ENCODE assay signal across 8 cellular contexts in the genomic region with DNA sequence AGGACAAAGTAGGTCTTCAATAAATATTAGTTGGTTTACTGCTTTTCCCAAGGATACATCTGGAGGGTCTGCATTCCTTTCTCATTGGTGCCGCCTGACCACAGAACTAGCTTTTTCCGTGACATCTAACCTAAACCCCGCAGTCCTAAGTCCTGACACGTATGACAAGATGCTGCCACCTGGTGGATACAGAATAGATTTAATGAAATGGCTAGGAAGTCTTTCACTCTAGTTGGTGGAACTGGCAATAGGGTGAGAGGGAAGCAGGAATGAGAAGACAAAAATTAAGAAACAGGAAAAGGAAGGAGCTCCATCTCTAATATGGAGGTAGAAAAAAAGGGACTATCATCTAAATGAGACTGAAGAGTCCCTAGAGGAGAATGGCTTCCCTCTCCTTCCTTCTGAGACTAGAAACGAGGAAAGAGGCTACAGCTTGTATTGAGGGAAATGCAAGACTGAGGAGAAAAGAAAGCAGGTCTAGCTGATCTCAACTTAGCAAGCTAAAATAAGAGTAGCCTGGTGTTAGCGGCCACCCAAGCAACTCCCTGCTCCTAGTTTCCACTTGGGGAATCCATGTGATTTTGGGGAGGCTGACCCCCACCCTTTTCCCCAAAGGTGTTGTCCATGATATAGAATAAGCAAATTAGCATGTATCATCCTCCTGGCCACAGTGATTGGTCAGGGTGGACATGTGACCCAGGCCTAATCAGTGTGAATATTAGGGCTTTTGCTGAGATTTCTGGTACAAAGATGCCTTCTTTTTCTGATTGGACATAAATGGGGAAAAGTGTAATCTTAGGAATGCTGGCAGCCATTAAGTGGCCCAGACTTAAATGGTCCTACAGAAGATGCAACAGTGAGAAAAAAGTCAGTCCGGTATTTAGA. TPM values are rescaled to one million over a fixed set of nuclear protein-coding genes. Genes with fewer than 3 reads are reported as not detected.
DNase-seq lines count a peak whose midpoint lies in the region; ATAC-seq and TF ChIP-seq lines count a peak whose summit lies in the region.

No MANE protein-coding gene starts in this region.

- H3K4me3 ChIP-seq in AG04450 (ENCODE audit: low read depth, low read length): no peak overlapping the region
- H3K4me3 ChIP-seq in SJCRH30: no peak overlapping the region
- no peak overlapping the region for H3K4me3 ChIP-seq in heart left ventricle

- no peaks in the 10 kb centered on the region for H3K9me3 ChIP-seq in AG04450 (ENCODE audit: control insufficient read depth, insufficient read depth, low read length)
- H3K9me3 ChIP-seq in SJCRH30 (replicated peaks): no peaks in the 10 kb centered on the region
- H3K9me3 ChIP-seq in heart left ventricle: no peaks in the 10 kb centered on the region

- peak; percentile 72 for DNase-seq in AG04450 (ENCODE audit: low read depth, low spot score)
- DNase-seq in NCI-H1048 (lab: John Stamatoyannopoulos, UW): peak; percentile 41
- peak; percentile 65 to 91 for DNase-seq in SJCRH30
- peak; percentile 74 for DNase-seq in amniotic epithelial cell (ENCODE audit: low read depth)
- DNase-seq in heart left ventricle: peak in 3 of 5 donors; percentile 33 to 61 (median 43)
- peak; percentile 57 for DNase-seq in pulmonary artery endothelial cell (ENCODE audit: low read depth, low spot score)

- 29 to 33% (median 31%) methylated on average over 7 of the region's 7 CpGs for WGBS in heart left ventricle, 4 donors

- CTCF ChIA-PET in AG04450 (lab: Charles Lee): interaction anchor here (0.5 to 5.6 kb wide), 46 partner anchors 9 to 851 kb away, joined by 3 to 427 read pairs (median 4); partner anchors contain the start of genes GABPB2, PI4KB, PIP5K1A and PSMB4

- TF ChIP-seq POLR2A in heart left ventricle (IDR thresholded peaks at IDR 0.05): no peak

- intact Hi-C loops in heart left ventricle (cut with DNase I): loop anchor here (1.0 to 10.0 kb wide), 9 partner anchors 14 to 146 kb away; partner anchors contain the start of genes PIP5K1A (in 5 of the 10), PSMB4 (in 4 of the 10), PI4KB (in 1 of the 10) and VPS72 (in 1 of the 10)

- H3K4me1 ChIP-seq in SJCRH30 (peaks cover 4% of the 10 kb centered on the region; the same call in 1 of the 2 replicates), heart left ventricle (peaks cover 0 to 24% (median 7%) of the 10 kb centered on the region in 12 donors)

- H3K27me3 ChIP-seq in AG04450 (ENCODE audit: control insufficient read depth, insufficient read depth, low read length) (no peaks in the 10 kb centered on the region), SJCRH30 (no peaks in the 10 kb centered on the region), heart left ventricle (no peaks in the 10 kb centered on the region)

- POLR2A ChIA-PET in AG04450 (lab: Yijun Ruan, JAX): interaction anchor here (0.6 to 1.8 kb wide), 6 partner anchors 13 to 59 kb away, joined by 3 to 21 read pairs (median 3); partner anchors contain the start of gene ZNF687

- H3K27ac ChIP-seq in AG04450 (ENCODE audit: low read depth, low read length) (peak overlapping the region; percentile 68), SJCRH30 (no peak overlapping the region), heart left ventricle (peak overlapping the region in 2 of 12 donors; percentile 30 to 54)

- ATAC-seq in GM18861 (IDR thresholded peaks at IDR 0.05; ENCODE audit: unreplicated experiment): peak; percentile 68
- ATAC-seq in heart left ventricle: peak; percentile 85 to 91 (median 88)
- ATAC-seq in GM18873 (IDR thresholded peaks at IDR 0.05; ENCODE audit: low FRiP score, unreplicated experiment): no peak

- H3K36me3 ChIP-seq in SJCRH30 (0 out of 2 replicates have a peak, but pooled peaks cover 5% of the 10 kb centered on the region), heart left ventricle (peaks cover 0 to 48% (median 33%) of the 10 kb centered on the region in 9 donors)

- TF ChIP-seq CTCF in AG04450 (IDR thresholded peaks at IDR 0.05; ENCODE audit: low read depth, low read length) (peak; percentile 64), heart left ventricle (IDR thresholded peaks at IDR 0.05) (peak; percentile 61 to 81 (median 73))

RNA-seq across cellular contexts. Expression of gene RFX5, which starts 5.9 kb away (rescaled TPM):
- polyA plus RNA-seq in AG04450 (2011; rRNA removed) (40.9 and 42.7 TPM in 2 replicates), heart left ventricle (10 to 100 TPM; 10.8 to 11.3 TPM)
- 62.9 and 103 TPM in 2 replicates for polyA minus RNA-seq in AG04450 (2011; rRNA and poly(A)+ RNA removed)
- 29.1 and 33.2 TPM in 2 replicates for total RNA-seq in SJCRH30 (2014; rRNA removed; shearing (Covaris generic))
- total RNA-seq in heart left ventricle (10 to 100 TPM; 14.0 to 49.3 (median 22.1) TPM), pulmonary artery endothelial cell (51.0 and 68.5 TPM in 2 replicates)

RNA-seq across cellular contexts. Expression of gene PI4KB, which starts 13.9 kb away (rescaled TPM):
- polyA plus RNA-seq in AG04450 (2011; rRNA removed) (75.2 and 83.2 TPM in 2 replicates), heart left ventricle (10 to 100 TPM; 17.4 to 41.2 TPM)
- 161 and 181 TPM in 2 replicates for polyA minus RNA-seq in AG04450 (2011; rRNA and poly(A)+ RNA removed)
- total RNA-seq in SJCRH30 (2014; rRNA removed; shearing (Covaris generic)): 29.4 and 32.3 TPM in 2 replicates
- total RNA-seq in heart left ventricle (10 to 100 TPM; 34.9 to 76.0 (median 49.8) TPM), pulmonary artery endothelial cell (39.4 and 50.7 TPM in 2 replicates)

RNA-seq across cellular contexts. Expression of gene SELENBP1, which starts 31.4 kb away (rescaled TPM):
- polyA plus RNA-seq in AG04450 (2011; rRNA removed) (85.0 and 102 TPM in 2 replicates), heart left ventricle (10 to 100 TPM; 14.3 to 37.9 TPM)
- 65.1 and 96.2 TPM in 2 replicates for polyA minus RNA-seq in AG04450 (2011; rRNA and poly(A)+ RNA removed)
- 10.4 and 11.8 TPM in 2 replicates for total RNA-seq in SJCRH30 (2014; rRNA removed; shearing (Covaris generic))
- total RNA-seq in heart left ventricle (10 to 100 TPM; 27.6 to 97.8 (median 48.7) TPM), pulmonary artery endothelial cell (9.4 and 11.7 TPM in 2 replicates)

RNA-seq across cellular contexts. Expression of gene PSMB4, which starts 58.3 kb away (rescaled TPM):
- polyA plus RNA-seq in AG04450 (2011; rRNA removed) (483 and 516 TPM in 2 replicates), heart left ventricle (100 to 1,000 TPM; 345 to 367 TPM)
- polyA minus RNA-seq in AG04450 (2011; rRNA and poly(A)+ RNA removed): 284 and 352 TPM in 2 replicates
- 355 and 363 TPM in 2 replicates for total RNA-seq in SJCRH30 (2014; rRNA removed; shearing (Covaris generic))
- total RNA-seq in heart left ventricle (100 to 1,000 TPM; 173 to 237 (median 212) TPM), pulmonary artery endothelial cell (482 and 509 TPM in 2 replicates)

RNA-seq across cellular contexts. Expression of gene ZNF687, which starts 59.0 kb away (rescaled TPM):
- 10.5 and 12.0 TPM in 2 replicates for polyA plus RNA-seq in AG04450 (2011; rRNA removed)
- 28.0 and 37.7 TPM in 2 replicates for polyA minus RNA-seq in AG04450 (2011; rRNA and poly(A)+ RNA removed)
- 16.1 and 17.6 TPM in 2 replicates for total RNA-seq in SJCRH30 (2014; rRNA removed; shearing (Covaris generic))
- 10 to 100 TPM; 10.9 to 30.3 (median 14.3) TPM for total RNA-seq in heart left ventricle
- polyA plus RNA-seq in heart left ventricle: 10 to 100 TPM in 1 of 2 donors, 1 to 10 TPM in 1; 6.9 to 11.1 TPM
- 6.2 and 6.9 TPM in 2 replicates for total RNA-seq in pulmonary artery endothelial cell
